In the genomic region with DNA sequence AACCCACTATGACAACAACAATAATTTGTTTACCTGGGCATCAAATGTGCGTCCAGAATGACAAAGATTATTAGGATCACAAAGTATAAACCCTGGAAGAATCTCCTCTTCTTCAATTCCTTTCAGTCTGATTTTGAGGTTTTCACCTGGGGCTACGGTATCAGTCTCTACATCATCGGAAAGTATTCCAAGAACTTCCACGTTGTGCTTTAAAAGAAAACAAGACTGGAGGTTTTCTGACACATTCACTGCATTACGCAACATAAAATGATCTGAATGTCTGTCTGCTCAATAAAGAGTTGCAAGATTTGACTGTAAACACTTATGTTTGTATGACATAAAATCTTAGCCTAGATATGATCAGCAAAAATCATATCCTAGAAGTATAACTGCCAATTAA, we compare ENCODE assay signal across 15 cellular contexts. TPM values are rescaled to one million over a fixed set of nuclear protein-coding genes. Genes with fewer than 3 reads are reported as not detected.
DNase-seq lines count a peak whose midpoint lies in the region; ATAC-seq and TF ChIP-seq lines count a peak whose summit lies in the region.
"Had no signal": no experiment of that assay in that cellular context is flagged by ENCODE, and none has a peak within 500 bp of the region (broad histone marks: within the 10 kb centered on the region; RNA-seq: fewer than 3 reads in every experiment).

No MANE protein-coding gene starts in this region.

- H3K14ac ChIP-seq in trophoblast cell (ENCODE audit: low read length): no peak overlapping the region

- no peaks in the 10 kb centered on the region for H3K9me3 ChIP-seq in adipocyte (ENCODE audit: control insufficient read depth, low read length)
- no peaks in the 10 kb centered on the region for H3K9me3 ChIP-seq in trophoblast cell (ENCODE audit: insufficient read depth, low read depth, low read length)

- no peak overlapping the region for H2BK120ac ChIP-seq in trophoblast cell (ENCODE audit: insufficient read depth, low read length, poor library complexity)

- no peak for TF ChIP-seq CTCF in epithelial cell of esophagus (IDR thresholded peaks at IDR 0.05; ENCODE audit: insufficient read depth, low read depth, low read length, missing control alignments)

- H2BK5ac ChIP-seq in trophoblast cell (ENCODE audit: low read depth, low read length, poor library complexity): no peak overlapping the region

- no peak overlapping the region for H3K27ac ChIP-seq in trophoblast cell (ENCODE audit: low read depth, low read length)
- H3K27ac ChIP-seq: C4-2B, HL-60, KMS-11 had no signal

- no peak overlapping the region for H3K4ac ChIP-seq in trophoblast cell (ENCODE audit: low read depth, low read length)

- no peak overlapping the region for H2AFZ ChIP-seq in trophoblast cell (ENCODE audit: insufficient read depth, low read length, poor library complexity)

- H3K4me3 ChIP-seq in adipocyte (ENCODE audit: low read length): no peak overlapping the region
- H3K4me3 ChIP-seq in epithelial cell of esophagus (ENCODE audit: low read length): no peak overlapping the region
- no peak overlapping the region for H3K4me3 ChIP-seq in trophoblast cell (ENCODE audit: low read depth, low read length)

- no CpG with 5 or more reads among the region's 5 CpGs for WGBS in trophoblast cell (ENCODE audit: extremely low coverage, insufficient coverage, insufficient read length)

- ATAC-seq in HG03354 (IDR thresholded peaks at IDR 0.05; ENCODE audit: poor library complexity, severe bottlenecking, unreplicated experiment): no peak

- no peak overlapping the region for H3K23ac ChIP-seq in trophoblast cell (ENCODE audit: low read length)

- H3K4me2 ChIP-seq in trophoblast cell (ENCODE audit: low read length): no peak overlapping the region
- H3K4me2 ChIP-seq: KMS-11 had no signal

- no peak overlapping the region for H4K8ac ChIP-seq in trophoblast cell (ENCODE audit: low read depth, low read length)

- DNase-seq in GM03348 (ENCODE audit: low spot score) (peak; percentile 16), adipocyte (ENCODE audit: low read depth) (peak; percentile 70), epithelial cell of esophagus (ENCODE audit: low read depth) (peak; percentile 33), trophoblast cell (peak; percentile 79 to 98), hippocampal formation (lab: John Stamatoyannopoulos, UW) (no peak), GOT3 (lab: John Stamatoyannopoulos, UW) (no peak)
- DNase-seq: COR-L47, NCI-H1417 treated with DMSO at 0.1 percent for 48 hours, NCI-H2029 treated with DMSO at 0.1 percent for 48 hours, NCI-H510A treated with DMSO at 0.1 percent for 48 hours, SHP77 treated with DMSO at 0.1 percent for 48 hours had no signal

- H3K36me3 ChIP-seq in adipocyte (ENCODE audit: control insufficient read depth, insufficient read depth, low read length, severe bottlenecking) (peaks cover 88% of the 10 kb centered on the region), trophoblast cell (ENCODE audit: control insufficient read depth in 1 of 2, insufficient read depth in 2 of 2, low read length in 2 of 2) (peaks cover 28 to 33% of the 10 kb centered on the region in 2 experiments)

- H3K79me2 ChIP-seq in trophoblast cell (ENCODE audit: control insufficient read depth, insufficient read depth, low read length, poor library complexity): no peaks in the 10 kb centered on the region

- H2BK12ac ChIP-seq in trophoblast cell (ENCODE audit: low read length): no peak overlapping the region

- H4K91ac ChIP-seq in trophoblast cell (ENCODE audit: low read depth, low read length): no peak overlapping the region

- no peak overlapping the region for H4K12ac ChIP-seq in trophoblast cell (ENCODE audit: low read depth, low read length)

- H2AK5ac ChIP-seq in trophoblast cell (ENCODE audit: low read length): no peak overlapping the region

- H3K79me1 ChIP-seq in trophoblast cell (ENCODE audit: low read length): no peaks in the 10 kb centered on the region

- H3K4me1 ChIP-seq in adipocyte (ENCODE audit: control insufficient read depth, insufficient read depth, low read length): peaks cover 11% of the 10 kb centered on the region
- H3K4me1 ChIP-seq in trophoblast cell (ENCODE audit: control insufficient read depth in 1 of 2, insufficient read depth in 2 of 2, low read length in 2 of 2): peaks cover 0 to 1% of the 10 kb centered on the region in 2 experiments

- H3K27me3 ChIP-seq in adipocyte (replicated peaks; ENCODE audit: control insufficient read depth, insufficient read depth, low read length) (no peaks in the 10 kb centered on the region), trophoblast cell (ENCODE audit: insufficient read depth, low read length) (no peaks in the 10 kb centered on the region)

- H3K18ac ChIP-seq in trophoblast cell (ENCODE audit: low read length): no peak overlapping the region

- H3K9ac ChIP-seq in adipocyte (ENCODE audit: low read length) (no peak overlapping the region), trophoblast cell (ENCODE audit: low read length) (no peak overlapping the region)
- H3K9ac ChIP-seq: KMS-11 had no signal

RNA-seq across cellular contexts. Expression of gene RSL1D1, which starts 26.0 kb away (rescaled TPM):
- polyA plus RNA-seq in trophoblast cell (2013): 246 and 254 TPM in 2 replicates

RNA-seq across cellular contexts. Expression of gene GSPT1, which starts 38.4 kb away (rescaled TPM):
- polyA plus RNA-seq in trophoblast cell (2013): 136 and 141 TPM in 2 replicates

Comparison
In these comparisons a context has a peak if more than half of its experiments do, and no peak if none do; other contexts are left out.
1. DNase-seq: peak in GM03348 (single experiment), adipocyte (single experiment), epithelial cell of esophagus (single experiment) and trophoblast cell (2 of 2); none in hippocampal formation (0 of 2) and GOT3 (single experiment).